Comparison of ENCODE assay signal across 7 cellular contexts in the genomic region with DNA sequence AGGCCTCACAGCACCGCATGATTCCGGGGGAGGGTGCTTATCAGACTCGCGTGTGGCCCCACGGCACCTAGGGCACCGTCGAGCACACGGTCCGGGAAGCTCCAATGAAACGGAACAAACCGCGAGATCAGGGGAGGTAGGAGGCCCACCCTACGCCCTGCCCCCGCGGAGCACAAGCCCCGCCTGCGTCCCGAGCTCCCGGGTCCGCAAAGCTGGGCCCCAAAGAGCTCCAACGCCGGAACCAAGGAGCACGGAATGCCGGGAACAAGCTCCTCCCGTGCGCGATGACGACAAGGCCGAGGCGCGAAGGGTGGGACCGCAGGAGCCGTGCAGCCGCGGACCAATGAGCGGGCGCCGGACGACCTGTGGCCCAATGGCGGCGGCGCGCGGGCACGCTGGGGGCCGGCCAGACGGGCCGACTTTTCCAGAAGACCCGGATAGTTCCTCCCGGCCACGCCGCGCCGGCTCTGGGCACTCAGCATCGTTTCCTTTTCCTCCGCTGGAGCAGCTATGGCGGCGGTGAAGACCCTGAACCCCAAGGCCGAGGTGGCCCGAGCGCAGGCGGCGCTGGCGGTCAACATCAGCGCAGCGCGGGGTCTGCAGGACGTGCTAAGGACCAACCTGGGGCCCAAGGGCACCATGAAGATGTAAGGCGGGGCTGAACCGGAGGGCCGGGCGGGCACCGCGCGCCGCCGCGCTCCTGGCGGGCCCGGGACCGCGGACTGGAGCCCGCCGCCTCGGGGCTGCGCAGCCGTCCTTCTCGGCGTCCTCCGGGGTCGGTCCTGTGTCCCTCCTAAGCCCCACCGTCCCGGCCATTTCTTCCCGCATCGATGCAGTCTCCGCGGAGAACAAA. TPM values are rescaled to one million over a fixed set of nuclear protein-coding genes. Genes with fewer than 3 reads are reported as not detected.
DNase-seq lines count a peak whose midpoint lies in the region; ATAC-seq, FAIRE-seq and TF ChIP-seq lines count a peak whose summit lies in the region.

A gene with protein sequence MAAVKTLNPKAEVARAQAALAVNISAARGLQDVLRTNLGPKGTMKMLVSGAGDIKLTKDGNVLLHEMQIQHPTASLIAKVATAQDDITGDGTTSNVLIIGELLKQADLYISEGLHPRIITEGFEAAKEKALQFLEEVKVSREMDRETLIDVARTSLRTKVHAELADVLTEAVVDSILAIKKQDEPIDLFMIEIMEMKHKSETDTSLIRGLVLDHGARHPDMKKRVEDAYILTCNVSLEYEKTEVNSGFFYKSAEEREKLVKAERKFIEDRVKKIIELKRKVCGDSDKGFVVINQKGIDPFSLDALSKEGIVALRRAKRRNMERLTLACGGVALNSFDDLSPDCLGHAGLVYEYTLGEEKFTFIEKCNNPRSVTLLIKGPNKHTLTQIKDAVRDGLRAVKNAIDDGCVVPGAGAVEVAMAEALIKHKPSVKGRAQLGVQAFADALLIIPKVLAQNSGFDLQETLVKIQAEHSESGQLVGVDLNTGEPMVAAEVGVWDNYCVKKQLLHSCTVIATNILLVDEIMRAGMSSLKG (plus strand): TSS at position 427 of the 853 bp plus-strand sequence. CDS start 84 bp downstream, at position 511.
A gene (minus strand): TSS at position 106 of the 853 bp plus-strand sequence. CDS start 30,232 bp downstream, outside the sequence.

- peak within 1 kb of the TSS; percentile 96 for H3K27ac ChIP-seq in hepatocyte

- no peaks in the 10 kb centered on the region for H3K27me3 ChIP-seq in hepatocyte

- ATAC-seq in HG02981 (IDR thresholded peaks at IDR 0.05; ENCODE audit: unreplicated experiment) = peak; percentile 94

- peak; percentile 95 for FAIRE-seq in GM18507 (lab: Jason Lieb, UNC)

- H3K4me2 ChIP-seq in hepatocyte = peak within 1 kb of the TSS; percentile 90

- no peaks in the 10 kb centered on the region for H3K36me3 ChIP-seq in hepatocyte (replicated peaks; ENCODE audit: insufficient read depth, low read depth)

- peak within 1 kb of the TSS; percentile 60 for H2AFZ ChIP-seq in hepatocyte

- H3K9me2 ChIP-seq in hepatocyte (replicated peaks; ENCODE audit: insufficient read depth) = no peaks in the 10 kb centered on the region

- H3K9me3 ChIP-seq in hepatocyte (ENCODE audit: low read depth) = no peaks in the 10 kb centered on the region

- peak; percentile 82 for DNase-seq in GM18507 (ENCODE audit: extremely low spot score, insufficient read length, low read depth)
- DNase-seq in NCI-H2029 treated with DMSO at 0.1 percent for 48 hours (lab: John Stamatoyannopoulos, UW) = peak; percentile 89
- peak; percentile 85 for DNase-seq in T-helper 9 cell
- peak; percentile 95 for DNase-seq in astrocyte of the cerebellum (ENCODE audit: low read depth)
- DNase-seq in hepatocyte (ENCODE audit: low spot score) = peak; percentile 99
- peak; percentile 98 for DNase-seq in retina

- H3K4me3 ChIP-seq in astrocyte of the cerebellum (ENCODE audit: low read depth, low read length) (peak within 1 kb of the TSS; percentile 92), hepatocyte (peak within 1 kb of the TSS; percentile 64)

- peaks cover 36% of the 10 kb centered on the region for H3K4me1 ChIP-seq in hepatocyte (ENCODE audit: insufficient read depth)

- 1% methylated on average over 89 of the region's 97 CpGs for WGBS in hepatocyte (ENCODE audit: low lambda C conversion rate, missing lambda C conversion rate)

- in situ Hi-C loops in astrocyte of the cerebellum (cut with HindIII; ENCODE audit: low sequenced_read_pairs) = no loop called here

- no peak for TF ChIP-seq CTCF in astrocyte of the cerebellum (IDR thresholded peaks at IDR 0.05; ENCODE audit: low read depth, low read length, missing control alignments)
- no peak for TF ChIP-seq CTCF in hepatocyte (IDR thresholded peaks at IDR 0.05; ENCODE audit: poor library complexity)

- no peaks in the 10 kb centered on the region for H4K20me1 ChIP-seq in hepatocyte (ENCODE audit: insufficient read depth, poor library complexity, severe bottlenecking)

- peaks cover 62% of the 10 kb centered on the region for H3K79me2 ChIP-seq in hepatocyte

RNA-seq across cellular contexts. Expression of the first gene that starts in this region (rescaled TPM):
- total RNA-seq in hepatocyte = 166 and 206 TPM in 2 replicates
- 121 and 131 TPM in 2 replicates for polyA plus RNA-seq in hepatocyte

RNA-seq across cellular contexts. Expression of the second gene that starts in this region (rescaled TPM):
- 160 TPM in 2 replicates for total RNA-seq in hepatocyte
- 35.5 and 48.0 TPM in 2 replicates for polyA plus RNA-seq in hepatocyte

Comparison
In these comparisons a context has a peak if more than half of its experiments do, and no peak if none do; other contexts are left out.
1. Peak in every context shown above with its lines: DNase-seq, ATAC-seq, H3K4me3 ChIP-seq and H3K27ac ChIP-seq.